In the genomic region with DNA sequence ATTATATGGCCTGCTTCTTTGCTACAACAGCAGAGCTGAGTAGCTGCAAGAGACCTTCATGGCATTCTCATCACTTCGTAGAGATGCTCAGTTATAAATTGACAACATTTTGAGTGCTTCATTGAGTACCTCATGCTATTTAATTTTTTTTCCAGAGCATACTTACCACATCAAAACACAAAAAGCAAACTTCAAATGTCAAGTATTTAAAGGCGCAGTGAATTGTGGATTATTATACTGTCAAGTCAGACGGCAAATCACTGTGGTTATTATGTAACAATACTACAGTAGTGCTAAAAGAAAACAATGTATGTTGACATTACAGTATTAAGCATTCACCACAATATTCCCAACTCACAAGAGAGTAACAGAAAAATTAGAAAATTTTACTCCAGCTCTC, we compare ENCODE assay signal across 20 cellular contexts.
"Had no signal": no experiment of that assay in that cellular context is flagged by ENCODE, and none has a peak within 500 bp of the region (broad histone marks: within the 10 kb centered on the region; RNA-seq: fewer than 3 reads in every experiment).

No MANE protein-coding gene starts in this region.

- H3K27ac Mint-ChIP-seq: activated CD4-positive, alpha-beta T cell treated with anti-CD3 and anti-CD28 coated beads, Interleukin-2, amount 10 ng/mL, durations not matched to agents 24 days and 14 days; activated CD8-positive, alpha-beta T cell treated with anti-CD3 and anti-CD28 coated beads, Interleukin-2, amount 10 ng/mL, durations not matched to agents 7 days and 5 days; activated naive CD8-positive, alpha-beta T cell treated with anti-CD3 and anti-CD28 coated beads, Interleukin-2, amount 10 ng/mL, durations not matched to agents 7 days and 5 days; endodermal cell; immature natural killer cell; stimulated activated effector memory CD8-positive, alpha-beta T cell treated with anti-CD3 and anti-CD28 coated beads, Interleukin-12 subunit alpha, Interleukin-12 subunit beta, amount 100 ng/mL, for 72 hours; WTC11 had no signal

- H3K9me3 Mint-ChIP-seq: activated CD4-positive, alpha-beta T cell treated with anti-CD3 and anti-CD28 coated beads, Interleukin-2, amount 10 ng/mL, durations not matched to agents 24 days and 14 days; central memory CD8-positive, alpha-beta T cell; endodermal cell; immature natural killer cell; stimulated activated effector memory CD8-positive, alpha-beta T cell treated with anti-CD3 and anti-CD28 coated beads, Interleukin-12 subunit alpha, Interleukin-12 subunit beta, amount 100 ng/mL, for 72 hours; WTC11 had no signal

- H3K27me3 Mint-ChIP-seq: activated CD4-positive, alpha-beta T cell treated with anti-CD3 and anti-CD28 coated beads, Interleukin-2, amount 10 ng/mL, durations not matched to agents 24 days and 14 days; activated naive CD8-positive, alpha-beta T cell treated with anti-CD3 and anti-CD28 coated beads, Interleukin-2, amount 10 ng/mL, durations not matched to agents 7 days and 5 days; central memory CD8-positive, alpha-beta T cell had no signal

- H2AFZ ChIP-seq: parathyroid adenoma had no signal

- H3K9ac ChIP-seq: parathyroid adenoma had no signal

- DNase-seq: activated CD4-positive, alpha-beta T cell treated with anti-CD3 and anti-CD28 coated beads, Interleukin-2, amount 10 ng/mL, durations not matched to agents 24 days and 14 days; activated CD8-positive, alpha-beta memory T cell treated with anti-CD3 and anti-CD28 coated beads, Interleukin-2, amount 50 U/mL, for 48 hours; activated CD8-positive, alpha-beta T cell treated with anti-CD3 and anti-CD28 coated beads, Interleukin-2, amount 10 ng/mL, durations not matched to agents 7 days and 5 days; activated gamma-delta T cell treated with Interleukin-2 at 50 U/mL for 16 hours; activated naive CD8-positive, alpha-beta T cell treated with anti-CD3 and anti-CD28 coated beads, Interleukin-2, amount 10 ng/mL, durations not matched to agents 7 days and 5 days; brain microvascular endothelial cell; dermis blood vessel endothelial cell; endodermal cell; erythroblast; gastrocnemius medialis; heart left ventricle; immature natural killer cell; midbrain; thyroid gland had no signal

- H3K4me1 Mint-ChIP-seq: WTC11 had no signal

- ATAC-seq: activated CD8-positive, alpha-beta T cell treated with anti-CD3 and anti-CD28 coated beads, Interleukin-2, amount 10 ng/mL, durations not matched to agents 7 days and 5 days; gastrocnemius medialis; heart left ventricle; stimulated activated effector memory CD8-positive, alpha-beta T cell treated with anti-CD3 and anti-CD28 coated beads, Interleukin-12 subunit alpha, Interleukin-12 subunit beta, amount 100 ng/mL, for 72 hours; WTC11 had no signal

- H3K27ac ChIP-seq: brain microvascular endothelial cell, gastrocnemius medialis, heart left ventricle, neutrophil, parathyroid adenoma, thyroid gland had no signal

- H3K27me3 ChIP-seq: brain microvascular endothelial cell, gastrocnemius medialis, heart left ventricle, neutrophil, thyroid gland had no signal

- H3K4me3 ChIP-seq: gastrocnemius medialis, heart left ventricle, lung, thyroid gland had no signal

- H3K4me1 ChIP-seq: gastrocnemius medialis, heart left ventricle, parathyroid adenoma had no signal

- H3K9me3 ChIP-seq: gastrocnemius medialis, heart left ventricle, neutrophil, thyroid gland had no signal

- H3K4me3 Mint-ChIP-seq: activated CD4-positive, alpha-beta T cell treated with anti-CD3 and anti-CD28 coated beads, Interleukin-2, amount 10 ng/mL, durations not matched to agents 24 days and 14 days; activated CD8-positive, alpha-beta T cell treated with anti-CD3 and anti-CD28 coated beads, Interleukin-2, amount 10 ng/mL, durations not matched to agents 7 days and 5 days; activated naive CD8-positive, alpha-beta T cell treated with anti-CD3 and anti-CD28 coated beads, Interleukin-2, amount 10 ng/mL, durations not matched to agents 7 days and 5 days; central memory CD8-positive, alpha-beta T cell; endodermal cell; immature natural killer cell; stimulated activated effector memory CD8-positive, alpha-beta T cell treated with anti-CD3 and anti-CD28 coated beads, Interleukin-12 subunit alpha, Interleukin-12 subunit beta, amount 100 ng/mL, for 72 hours; WTC11 had no signal
